ENCODE assay signal across 20 cellular contexts in genomic region chr14:75607842-75608640, GRCh38. TPM values are rescaled to one million over a fixed set of nuclear protein-coding genes. Genes with fewer than 3 reads are reported as not detected.
DNase-seq lines count a peak whose midpoint lies in the region; ATAC-seq and TF ChIP-seq lines count a peak whose summit lies in the region.
"Had no signal": no experiment of that assay in that cellular context is flagged by ENCODE, and none has a peak within 500 bp of the region (broad histone marks: within the 10 kb centered on the region; RNA-seq: fewer than 3 reads in every experiment).

No MANE protein-coding gene starts in this region.

- peak overlapping the region; percentile 49 for H3K4me3 Mint-ChIP-seq in dendritic cell treated with granulocyte-macrophage colony-stimulating factor and Interleukin-4, amounts not matched to agents 40 ng/mL and 50 ng/mL, for 4 days
- H3K4me3 Mint-ChIP-seq: CD4-positive, alpha-beta T cell; CD8-positive, alpha-beta memory T cell; GM23338; HFFc6 had no signal

- H3K4me1 Mint-ChIP-seq in dendritic cell treated with granulocyte-macrophage colony-stimulating factor and Interleukin-4, amounts not matched to agents 40 ng/mL and 50 ng/mL, for 4 days (ENCODE audit: low read depth): peaks cover 92% of the 10 kb centered on the region
- H3K4me1 Mint-ChIP-seq: CD8-positive, alpha-beta memory T cell had no signal

- no peak overlapping the region for H4K91ac ChIP-seq in trophoblast cell (ENCODE audit: low read depth, low read length)

- ATAC-seq in HCT116: no peak
- ATAC-seq: A549, GM23338 had no signal

- H3K9me2 ChIP-seq in HCT116 (ENCODE audit: insufficient read depth): no peaks in the 10 kb centered on the region

- H2BK120ac ChIP-seq in trophoblast cell (ENCODE audit: insufficient read depth, low read length, poor library complexity): no peak overlapping the region

- no peaks in the 10 kb centered on the region for H3K36me3 ChIP-seq in HCT116 (ENCODE audit: control insufficient read depth in 1 of 2, insufficient read depth in 2 of 2, low read length in 2 of 2)
- no peaks in the 10 kb centered on the region for H3K36me3 ChIP-seq in trophoblast cell (ENCODE audit: control insufficient read depth in 1 of 2, insufficient read depth in 2 of 2, low read length in 2 of 2)
- H3K36me3 ChIP-seq: BE2C had no signal

- no peak overlapping the region for H3K23ac ChIP-seq in trophoblast cell (ENCODE audit: low read length)

- no peak overlapping the region for H2AFZ ChIP-seq in HCT116 (ENCODE audit: low read depth, low read length, poor library complexity, severe bottlenecking)
- H2AFZ ChIP-seq in trophoblast cell (ENCODE audit: insufficient read depth, low read length, poor library complexity): no peak overlapping the region
- H2AFZ ChIP-seq: GM23338 had no signal

- H4K12ac ChIP-seq in trophoblast cell (ENCODE audit: low read depth, low read length): no peak overlapping the region

- CTCF ChIA-PET in HCT116 (lab: Charles Lee): no interaction called here

- no peaks in the 10 kb centered on the region for H3K79me1 ChIP-seq in trophoblast cell (ENCODE audit: low read length)

- H3K9ac ChIP-seq in HCT116 (ENCODE audit: low read length) (no peak overlapping the region), trophoblast cell (ENCODE audit: low read length) (no peak overlapping the region)
- H3K9ac ChIP-seq: BLaER1 treated with 17β-estradiol and CSF1 and Interleukin-3, amounts not matched to agents 10 nM and 100 nM had no signal

- no peak overlapping the region for H3K4ac ChIP-seq in trophoblast cell (ENCODE audit: low read depth, low read length)

- H3K4me3 ChIP-seq in HCT116 (replicated peaks in 1 of 2; ENCODE audit: low read depth in 1 of 2, low read length in 2 of 2) (no peak overlapping the region), trophoblast cell (ENCODE audit: low read depth, low read length) (no peak overlapping the region)
- H3K4me3 ChIP-seq: A549, GM23338 had no signal

- no TSS peak for BruUV-seq in HCT116 (replicated peaks; lab: Mats Ljungman, UMichigan)

- H3K9me3 Mint-ChIP-seq in dendritic cell treated with granulocyte-macrophage colony-stimulating factor and Interleukin-4, amounts not matched to agents 40 ng/mL and 50 ng/mL, for 4 days: peaks cover 10% of the 10 kb centered on the region
- H3K9me3 Mint-ChIP-seq: CD4-positive, alpha-beta T cell; GM23338 had no signal

- no peaks in the 10 kb centered on the region for H3K27me3 Mint-ChIP-seq in dendritic cell treated with granulocyte-macrophage colony-stimulating factor and Interleukin-4, amounts not matched to agents 40 ng/mL and 50 ng/mL, for 4 days
- H3K27me3 Mint-ChIP-seq: CD4-positive, alpha-beta T cell had no signal

- RAD21 ChIA-PET in HCT116 (lab: Charles Lee; ENCODE audit: low non-redundant PET in 1 of 2, low total read pairs in 2 of 2, uncharacterized antibody in 2 of 2, unreplicated experiment in 2 of 2): no interaction called here

- H3K27me3 ChIP-seq in HCT116 (ENCODE audit: insufficient read depth, low read length) (no peaks in the 10 kb centered on the region), trophoblast cell (ENCODE audit: insufficient read depth, low read length) (no peaks in the 10 kb centered on the region)
- H3K27me3 ChIP-seq: BLaER1 treated with 17β-estradiol and CSF1 and Interleukin-3, amounts not matched to agents 10 nM and 100 nM had no signal

- no peak for TF ChIP-seq POLR2A in HCT116 (IDR thresholded peaks at IDR 0.05; ENCODE audit: borderline replicate concordance, extremely low read depth, insufficient read depth, insufficient read length)

- no peak overlapping the region for H2AK5ac ChIP-seq in trophoblast cell (ENCODE audit: low read length)

- no peak for TF ChIP-seq RAD21 in HCT116 (IDR thresholded peaks at IDR 0.05; ENCODE audit: low read depth)

- H3K14ac ChIP-seq in trophoblast cell (ENCODE audit: low read length): no peak overlapping the region

- DNase-seq in HCT116 (ENCODE audit: low read depth, low spot score): no peak
- DNase-seq in trophoblast cell: peak; percentile 63 to 73
- DNase-seq in islet precursor cell: no peak
- no peak for DNase-seq in NCI-H69 (lab: John Stamatoyannopoulos, UW)
- DNase-seq in OCI-M2 (lab: John Stamatoyannopoulos, UW; ENCODE audit: unreplicated experiment): no peak
- DNase-seq: 8988T; ACHN; AML-193; BE2C; Calu3; CD4-positive, alpha-beta T cell; CD8-positive, alpha-beta memory T cell; DMS79 treated with DMSO at 0.1 percent for 48 hours; GF-D8; HCEC 1CT; HFFc6 had no signal

- H3K79me2 ChIP-seq in HCT116 (ENCODE audit: insufficient read depth, low read length) (no peaks in the 10 kb centered on the region), trophoblast cell (ENCODE audit: control insufficient read depth, insufficient read depth, low read length, poor library complexity) (no peaks in the 10 kb centered on the region)

- intact Hi-C loops in HCT116 (cut with micrococcal nuclease): no loop called here
- intact Hi-C loops in dendritic cell treated with granulocyte-macrophage colony-stimulating factor and Interleukin-4, amounts not matched to agents 40 ng/mL and 50 ng/mL, for 4 days (cut with micrococcal nuclease): no loop called here

- H3K27ac Mint-ChIP-seq in dendritic cell treated with granulocyte-macrophage colony-stimulating factor and Interleukin-4, amounts not matched to agents 40 ng/mL and 50 ng/mL, for 4 days: peak overlapping the region; percentile 94
- H3K27ac Mint-ChIP-seq: CD4-positive, alpha-beta T cell; CD8-positive, alpha-beta memory T cell; GM23338; HFFc6 had no signal

- POLR2A ChIA-PET in HCT116 (lab: Charles Lee): no interaction called here

- no CpG with 5 or more reads among the region's 12 CpGs for WGBS in trophoblast cell (ENCODE audit: extremely low coverage, insufficient coverage, insufficient read length)

- H3K4me2 ChIP-seq in HCT116 (ENCODE audit: low read length) (no peak overlapping the region), trophoblast cell (ENCODE audit: low read length) (no peak overlapping the region)
- H3K4me2 ChIP-seq: A549, GM23338 had no signal

- H3K27ac ChIP-seq in HCT116 (ENCODE audit: low read depth, low read length) (no peak overlapping the region), trophoblast cell (ENCODE audit: low read depth, low read length) (no peak overlapping the region)
- H3K27ac ChIP-seq: A549 had no signal

- H4K20me1 ChIP-seq in HCT116 (ENCODE audit: insufficient read depth): no peaks in the 10 kb centered on the region
- H4K20me1 ChIP-seq: BLaER1 treated with 17β-estradiol and CSF1 and Interleukin-3, amounts not matched to agents 10 nM and 100 nM had no signal

- H3K9me3 ChIP-seq in HCT116 (ENCODE audit: control insufficient read depth in 1 of 2, insufficient read depth in 1 of 2, low read depth in 1 of 2, low read length in 2 of 2) (no peaks in the 10 kb centered on the region; a peak in 1 of 4 replicates), trophoblast cell (ENCODE audit: insufficient read depth, low read depth, low read length) (peaks cover 2% of the 10 kb centered on the region)
- H3K9me3 ChIP-seq: BE2C had no signal

- no peak overlapping the region for H2BK5ac ChIP-seq in trophoblast cell (ENCODE audit: low read depth, low read length, poor library complexity)

- no peak overlapping the region for H2BK12ac ChIP-seq in trophoblast cell (ENCODE audit: low read length)

- peaks cover 74% of the 10 kb centered on the region for H3K36me3 Mint-ChIP-seq in dendritic cell treated with granulocyte-macrophage colony-stimulating factor and Interleukin-4, amounts not matched to agents 40 ng/mL and 50 ng/mL, for 4 days (ENCODE audit: low read depth)

- H3K18ac ChIP-seq in trophoblast cell (ENCODE audit: low read length): peak overlapping the region; percentile 25

- H3K4me1 ChIP-seq in HCT116 (ENCODE audit: control insufficient read depth in 1 of 2, insufficient read depth in 2 of 2, low read length in 2 of 2) (peaks cover 0 to 3% of the 10 kb centered on the region in 2 experiments; a peak in 1 of 4 replicates), trophoblast cell (ENCODE audit: control insufficient read depth in 1 of 2, insufficient read depth in 2 of 2, low read length in 2 of 2) (peaks cover 12 to 21% of the 10 kb centered on the region in 2 experiments)
- H3K4me1 ChIP-seq: BE2C had no signal

- TF ChIP-seq CTCF in HCT116 (IDR thresholded peaks at IDR 0.05 in 2 of 3, conservative IDR thresholded peaks at IDR 0.05 in 1 of 3; ENCODE audit: borderline replicate concordance in 1 of 3, insufficient read depth in 1 of 3, low read depth in 2 of 3, low read length in 2 of 3): no peak

- no peak overlapping the region for H4K8ac ChIP-seq in trophoblast cell (ENCODE audit: low read depth, low read length)

TF ChIP-seq in HCT116, 20 proteins besides CTCF, POLR2A, EP300 and RAD21 (continues in another document):
- TF ChIP-seq ZBTB33 (IDR thresholded peaks at IDR 0.05; ENCODE audit: extremely low read depth, insufficient replicate concordance, low read length) (no peak), FOSL1 (IDR thresholded peaks at IDR 0.05; ENCODE audit: low read depth) (no peak), ATF3 (IDR thresholded peaks at IDR 0.05) (no peak), EZH2 (IDR thresholded peaks at IDR 0.05) (no peak), SRF (IDR thresholded peaks at IDR 0.05; ENCODE audit: low read depth) (no peak), POLR2AphosphoS5 (IDR thresholded peaks at IDR 0.05; ENCODE audit: low read depth, low read length) (no peak)

RNA-seq across cellular contexts. Expression of gene FLVCR2, which starts 29.6 kb away (rescaled TPM):
- 0.84 TPM for total RNA-seq in HCT116 (2021; ENCODE audit: unreplicated experiment)
- 0.40 and 0.61 TPM in 2 replicates for polyA plus RNA-seq in HCT116 (2012)
- 23.1 and 26.4 TPM in 2 replicates for polyA plus RNA-seq in trophoblast cell (2013)

RNA-seq across cellular contexts. Expression of gene ERG28, which starts 52.6 kb away (rescaled TPM):
- 18.4 TPM for total RNA-seq in HCT116 (2021; ENCODE audit: unreplicated experiment)
- 16.1 and 17.3 TPM in 2 replicates for polyA plus RNA-seq in HCT116 (2012)
- polyA plus RNA-seq in trophoblast cell (2013): 63.2 and 64.2 TPM in 2 replicates

RNA-seq across cellular contexts. Expression of gene TTLL5, which starts 53.0 kb away (rescaled TPM):
- total RNA-seq in HCT116 (2021; ENCODE audit: unreplicated experiment): 26.2 TPM
- polyA plus RNA-seq in HCT116 (2012): 15.1 and 16.5 TPM in 2 replicates
- polyA plus RNA-seq in trophoblast cell (2013): 26.0 and 27.2 TPM in 2 replicates

Comparison
In these comparisons a context has a peak if more than half of its experiments do, and no peak if none do; other contexts are left out.
1. DNase-seq: peak in trophoblast cell (2 of 2); none in HCT116 (single experiment), islet precursor cell (single experiment), NCI-H69 (single experiment) and OCI-M2 (single experiment).